ENCODE assay signal across 14 cellular contexts in the genomic region with DNA sequence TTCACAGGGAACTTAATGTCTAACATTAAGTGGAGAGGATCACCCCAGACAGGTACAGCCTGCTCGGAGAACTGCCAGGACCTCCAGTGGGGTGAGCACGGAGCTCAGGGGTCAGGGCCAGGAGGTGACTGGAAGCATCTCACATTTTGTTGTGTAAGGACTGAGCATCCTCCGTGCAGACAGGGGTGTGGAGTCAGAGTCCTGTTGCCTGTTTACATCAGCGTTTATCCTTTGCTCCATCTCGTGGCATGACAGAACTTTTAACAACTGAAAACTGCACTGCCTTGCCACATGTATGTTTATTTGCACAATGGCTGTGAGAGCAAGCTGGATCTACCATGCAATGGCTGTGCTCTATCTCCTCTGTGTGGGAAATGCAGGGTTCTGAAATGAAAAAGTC.
A peak's percentile ranks its signal among the peaks of the same experiment; 100 is the strongest.
DNase-seq lines count a peak whose midpoint lies in the region; ATAC-seq, FAIRE-seq and TF ChIP-seq lines count a peak whose summit lies in the region.
"Had no signal": no experiment of that assay in that cellular context is flagged by ENCODE, and none has a peak within 500 bp of the region (broad histone marks: within the 10 kb centered on the region; RNA-seq: fewer than 3 reads in every experiment).

No MANE protein-coding gene starts in this region.

- TF ChIP-seq CTCF in PC-3 (conservative IDR thresholded peaks at IDR 0.05; ENCODE audit: low read depth, low read length), result no peak
- TF ChIP-seq CTCF in sigmoid colon (IDR thresholded peaks at IDR 0.05), result no peak
- TF ChIP-seq CTCF in MM.1S (IDR thresholded peaks at IDR 0.05; ENCODE audit: low read length), result no peak

- no peak overlapping the region for H2AFZ ChIP-seq in PC-3 (ENCODE audit: low read length)
- H2AFZ ChIP-seq in MM.1S (ENCODE audit: low read length), result no peak overlapping the region

- ATAC-seq in PC-3 (no peak), HG02970 (IDR thresholded peaks at IDR 0.05; ENCODE audit: low FRiP score, unreplicated experiment) (no peak)
- ATAC-seq: activated CD4-positive, CD25-positive, alpha-beta regulatory T cell treated with anti-CD3 and anti-CD28 coated beads, Interleukin-2, amount 50 U/mL, for 24 hours; natural killer cell; stimulated activated naive B cell treated with anti-CD40 and anti-IgM and Interleukin-4, amounts not matched to agents 10 μg/mL and 1 μg/mL and 100 μg/mL, for 72 hours had no signal

- H3K4me2 ChIP-seq in PC-3 (ENCODE audit: low read length) (no peak overlapping the region), MM.1S (ENCODE audit: low read depth, low read length) (no peak overlapping the region)

- no peaks in the 10 kb centered on the region for H3K9me3 ChIP-seq in PC-3 (ENCODE audit: low read length)
- no peaks in the 10 kb centered on the region for H3K9me3 ChIP-seq in sigmoid colon
- no peaks in the 10 kb centered on the region for H3K9me3 ChIP-seq in MM.1S (replicated peaks; ENCODE audit: insufficient read depth, low read length)
- H3K9me3 ChIP-seq: SJSA1 had no signal

- no peak for TF ChIP-seq EP300 in sigmoid colon (IDR thresholded peaks at IDR 0.05)

- peak; percentile 72 for DNase-seq in EH (ENCODE audit: low read depth)
- DNase-seq in PC-3, result no peak
- DNase-seq in fibroblast of the conjunctiva (ENCODE audit: low read depth), result peak; percentile 81
- no peak for DNase-seq in sigmoid colon
- no peak for DNase-seq in MM.1S
- DNase-seq in NCI-H446 (lab: John Stamatoyannopoulos, UW), result no peak
- no peak for DNase-seq in frontal cortex (ENCODE audit: low spot score in 2 of 2)
- DNase-seq: natural killer cell; NCI-H2029; stimulated activated naive B cell treated with anti-CD40 and anti-IgM and Interleukin-4, amounts not matched to agents 10 μg/mL and 1 μg/mL and 100 μg/mL, for 72 hours had no signal

- H3K9ac ChIP-seq in PC-3 (ENCODE audit: low read length), result no peak overlapping the region
- no peak overlapping the region for H3K9ac ChIP-seq in MM.1S (ENCODE audit: low read length)

- H3K79me2 ChIP-seq in PC-3 (ENCODE audit: low read length), result no peaks in the 10 kb centered on the region
- H3K79me2 ChIP-seq in MM.1S (ENCODE audit: low read length), result no peaks in the 10 kb centered on the region

- H3K27ac ChIP-seq in PC-3 (ENCODE audit: low read length) (no peak overlapping the region), sigmoid colon (peak overlapping the region in 3 of 4 donors; percentile 27 to 62 (median 60)), MM.1S (ENCODE audit: low read length) (no peak overlapping the region)

- TF ChIP-seq POLR2A in sigmoid colon (IDR thresholded peaks at IDR 0.05), result no peak

- H3K4me3 ChIP-seq in PC-3 (ENCODE audit: low read length) (no peak overlapping the region), sigmoid colon (no peak overlapping the region), MM.1S (ENCODE audit: low read length) (no peak overlapping the region)
- H3K4me3 ChIP-seq: SJSA1 had no signal

- POLR2A ChIA-PET in PC-3 (lab: Charles Lee; ENCODE audit: unreplicated experiment), result interaction anchor here (0.6 kb wide), 1 partner anchor 296 kb away, joined by 3 read pairs; no protein-coding TSS in a partner anchor

- H4K20me1 ChIP-seq in PC-3 (ENCODE audit: low read length) (no peaks in the 10 kb centered on the region), MM.1S (ENCODE audit: insufficient read depth, low read length) (no peaks in the 10 kb centered on the region)

- H3K9me2 ChIP-seq in PC-3 (replicated peaks; ENCODE audit: low read length), result no peaks in the 10 kb centered on the region
- H3K9me2 ChIP-seq in MM.1S (replicated peaks; ENCODE audit: insufficient read depth, low read length), result no peaks in the 10 kb centered on the region

- H3K27me3 ChIP-seq in PC-3 (ENCODE audit: low read length), result no peaks in the 10 kb centered on the region
- H3K27me3 ChIP-seq in sigmoid colon, result no peaks in the 10 kb centered on the region
- H3K27me3 ChIP-seq in MM.1S (replicated peaks; ENCODE audit: insufficient read depth, low read length), result no peaks in the 10 kb centered on the region
- H3K27me3 ChIP-seq: SJSA1 had no signal

- 61 to 73% methylated on average over 5 of the region's 5 CpGs for WGBS in sigmoid colon, 2 donors

- FAIRE-seq in frontal cortex (lab: Jason Lieb, UNC), result no peak
- FAIRE-seq: GM18507 had no signal

- H3F3A ChIP-seq in PC-3 (ENCODE audit: low read length, unreplicated experiment) (no peaks in the 10 kb centered on the region), MM.1S (ENCODE audit: insufficient read depth, low read length) (no peaks in the 10 kb centered on the region)

- BruUV-seq in PC-3 (replicated peaks; lab: Mats Ljungman, UMichigan), result TSS peak; percentile 21

- H3K4me1 ChIP-seq in PC-3 (ENCODE audit: insufficient read depth, low read length) (peaks cover 11% of the 10 kb centered on the region), sigmoid colon (peaks cover 0 to 24% (median 7%) of the 10 kb centered on the region in 4 donors), MM.1S (ENCODE audit: low read length) (no peaks in the 10 kb centered on the region)

- intact Hi-C loops in PC-3 (cut with micrococcal nuclease), result loop anchor here (10.0 kb wide), 2 partner anchors 106 to 1456 kb away; no protein-coding TSS in a partner anchor
- intact Hi-C loops in sigmoid colon (cut with DNase I), result loop anchor here (5.0 to 10.0 kb wide), 4 partner anchors 114 to 1413 kb away; no protein-coding TSS in a partner anchor

- CTCF ChIA-PET in PC-3 (lab: Charles Lee), result no interaction called here

- no peaks in the 10 kb centered on the region; the same call in 1 of the 2 replicates for H3K36me3 ChIP-seq in PC-3 (ENCODE audit: low read depth, low read length)
- H3K36me3 ChIP-seq in sigmoid colon, result no peaks in the 10 kb centered on the region
- H3K36me3 ChIP-seq in MM.1S (replicated peaks; ENCODE audit: insufficient read depth, low read length), result no peaks in the 10 kb centered on the region
- H3K36me3 ChIP-seq: SJSA1 had no signal

Comparison
In these comparisons a context has a peak if more than half of its experiments do, and no peak if none do; other contexts are left out.
1. DNase-seq: peak in EH (single experiment) and fibroblast of the conjunctiva (single experiment); none in PC-3 (single experiment), sigmoid colon (single experiment), MM.1S (single experiment), NCI-H446 (0 of 2) and frontal cortex (0 of 2).
2. H3K27ac ChIP-seq: peak in sigmoid colon (3 of 4); none in PC-3 (single experiment) and MM.1S (single experiment).